15 cellular contexts compared by ENCODE assay signal in the genomic region with DNA sequence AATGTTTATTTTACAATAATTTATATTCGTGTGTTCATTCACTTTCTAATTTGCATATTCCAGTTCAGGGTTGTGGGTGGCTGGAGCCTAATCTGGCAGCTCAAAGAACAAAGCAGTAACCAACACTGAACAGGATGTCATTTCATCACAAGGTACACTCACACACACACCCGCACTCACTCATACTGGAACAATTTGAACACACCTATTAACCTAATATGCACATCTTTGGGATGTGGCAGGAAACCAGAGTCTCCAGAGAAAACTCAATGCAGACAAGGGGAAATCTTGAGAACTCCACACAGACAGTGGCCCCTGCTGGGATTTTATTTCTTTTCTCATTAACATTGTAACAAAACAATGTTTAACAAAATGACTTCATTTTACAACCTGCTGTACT.
"Had no signal": no experiment of that assay in that cellular context is flagged by ENCODE, and none has a peak within 500 bp of the region (broad histone marks: within the 10 kb centered on the region; RNA-seq: fewer than 3 reads in every experiment).

No MANE protein-coding gene starts in this region.

- H3K4me1 Mint-ChIP-seq: activated T-helper 17 cell treated with anti-CD3 and anti-CD28 coated beads, Interleukin-2, amount 50 U/mL, for 72 hours; naive thymus-derived CD8-positive, alpha-beta T cell; stimulated activated memory B cell treated with anti-CD40 and anti-IgM and Interleukin-4, amounts not matched to agents 10 μg/mL and 1 μg/mL and 100 μg/mL, for 72 hours had no signal

- H3K9ac ChIP-seq: parathyroid adenoma had no signal

- H2AFZ ChIP-seq: parathyroid adenoma had no signal

- H3K27me3 ChIP-seq: ascending aorta, dorsolateral prefrontal cortex had no signal

- H3K36me3 ChIP-seq: ascending aorta had no signal

- ATAC-seq: activated CD4-positive, CD25-positive, alpha-beta regulatory T cell treated with anti-CD3 and anti-CD28 coated beads, Interleukin-2, amount 50 U/mL, for 24 hours; activated T-helper 17 cell treated with anti-CD3 and anti-CD28 coated beads, Interleukin-2, amount 50 U/mL, for 72 hours; left ventricle myocardium superior; naive thymus-derived CD8-positive, alpha-beta T cell; stimulated activated memory B cell treated with anti-CD40 and anti-IgM and Interleukin-4, amounts not matched to agents 10 μg/mL and 1 μg/mL and 100 μg/mL, for 72 hours had no signal

- H3K4me1 ChIP-seq: parathyroid adenoma had no signal

- H3K27ac ChIP-seq: ascending aorta, dorsolateral prefrontal cortex, parathyroid adenoma had no signal

- H3K4me3 ChIP-seq: ascending aorta, dorsolateral prefrontal cortex had no signal

- H3K4me3 Mint-ChIP-seq: activated naive CD4-positive, alpha-beta T cell treated with anti-CD3 and anti-CD28 coated beads for 36 hours; activated T-helper 17 cell treated with anti-CD3 and anti-CD28 coated beads, Interleukin-2, amount 50 U/mL, for 72 hours; endodermal cell; naive thymus-derived CD8-positive, alpha-beta T cell; stimulated activated memory B cell treated with anti-CD40 and anti-IgM and Interleukin-4, amounts not matched to agents 10 μg/mL and 1 μg/mL and 100 μg/mL, for 72 hours had no signal

- DNase-seq: activated CD4-positive, alpha-beta T cell treated with anti-CD3 and anti-CD28 coated beads, Interleukin-2, amount 50 U/mL, for 1 hour; activated naive CD4-positive, alpha-beta T cell treated with anti-CD3 and anti-CD28 coated beads for 36 hours; dorsolateral prefrontal cortex; endodermal cell; hypothalamus; left ventricle myocardium superior; mesenchymal stem cell; naive thymus-derived CD8-positive, alpha-beta T cell; retina; T-helper 9 cell had no signal

- H3K27me3 Mint-ChIP-seq: activated T-helper 17 cell treated with anti-CD3 and anti-CD28 coated beads, Interleukin-2, amount 50 U/mL, for 72 hours; naive thymus-derived CD8-positive, alpha-beta T cell had no signal

- H3K79me2 ChIP-seq: parathyroid adenoma had no signal

- H3K27ac Mint-ChIP-seq: activated naive CD4-positive, alpha-beta T cell treated with anti-CD3 and anti-CD28 coated beads for 36 hours; activated T-helper 17 cell treated with anti-CD3 and anti-CD28 coated beads, Interleukin-2, amount 50 U/mL, for 72 hours; endodermal cell; naive thymus-derived CD8-positive, alpha-beta T cell; stimulated activated memory B cell treated with anti-CD40 and anti-IgM and Interleukin-4, amounts not matched to agents 10 μg/mL and 1 μg/mL and 100 μg/mL, for 72 hours had no signal
